26 cellular contexts compared by ENCODE assay signal in the genomic region with DNA sequence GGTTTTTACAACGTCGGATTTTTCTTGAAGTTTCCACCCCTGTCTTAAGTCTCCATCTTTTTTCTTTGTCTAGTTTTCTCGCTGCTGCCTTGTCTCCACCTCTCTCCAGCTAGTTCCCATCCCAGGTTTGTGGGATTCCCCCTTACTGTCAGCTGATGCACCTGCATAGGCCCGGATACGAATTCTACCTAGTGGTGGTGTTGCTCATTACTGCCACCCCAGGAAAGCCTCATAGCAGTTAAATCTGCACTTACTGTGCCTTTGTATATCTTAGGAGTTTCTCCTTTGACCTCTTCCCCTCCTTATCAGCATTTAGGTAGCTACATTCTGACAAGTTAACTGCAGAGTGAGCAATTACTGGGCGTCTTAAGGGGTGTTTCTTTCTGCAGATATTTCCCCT.
"Had no signal": no experiment of that assay in that cellular context is flagged by ENCODE, and none has a peak within 500 bp of the region (broad histone marks: within the 10 kb centered on the region; RNA-seq: fewer than 3 reads in every experiment).

No MANE protein-coding gene starts in this region.

- H3K27ac ChIP-seq: Peyer's patch, RWPE1, SJCRH30, VCaP had no signal

- DNase-seq: activated CD4-positive, alpha-beta T cell treated with anti-CD3 and anti-CD28 coated beads for 36 hours; activated CD8-positive, alpha-beta memory T cell treated with anti-CD3 and anti-CD28 coated beads, Interleukin-2, amount 50 U/mL, for 4 hours; activated CD8-positive, alpha-beta T cell treated with anti-CD3 and anti-CD28 coated beads for 36 hours; activated T-cell treated with anti-CD3 and anti-CD28 coated beads, Interleukin-2, amount 50 U/mL, for 72 hours; aorta; central memory CD4-positive, alpha-beta T cell; MV-4-11; NCI-H1092 treated with DMSO at 0.1 percent for 48 hours; NCI-H1417 treated with DMSO at 0.1 percent for 48 hours; NCI-H1694; NCI-H2029; NCI-H2107; NCI-H2171 treated with DMSO at 0.1 percent for 48 hours; NCI-H226; NCI-H526; NCI-H774; Peyer's patch; Right ventricle myocardium superior; SJCRH30; SK-N-SH; T-helper 1 cell had no signal

- H3K27ac Mint-ChIP-seq: activated CD4-positive, alpha-beta T cell treated with anti-CD3 and anti-CD28 coated beads for 36 hours; activated CD8-positive, alpha-beta T cell treated with anti-CD3 and anti-CD28 coated beads for 36 hours; activated naive CD4-positive, alpha-beta T cell treated with anti-CD3 and anti-CD28 coated beads, Interleukin-2, amount 50 U/mL, for 24 hours; activated T-cell treated with anti-CD3 and anti-CD28 coated beads, Interleukin-2, amount 50 U/mL, for 72 hours; activated T-helper 2 cell treated with anti-CD3 and anti-CD28 coated beads, Interferon-gamma antibody, Interleukin-2, Interleukin-4, amounts not matched to agents 10 μg/mL and 5 μg/mL and 100 μg/mL, durations not matched to agents 14 hours and 24 hours and 36 hours had no signal

- H3K36me3 ChIP-seq: Peyer's patch, SJCRH30 had no signal

- H3K9me3 ChIP-seq: Peyer's patch, SJCRH30, SK-N-SH had no signal

- H3K4me3 Mint-ChIP-seq: activated CD4-positive, alpha-beta T cell treated with anti-CD3 and anti-CD28 coated beads for 36 hours; activated CD8-positive, alpha-beta T cell treated with anti-CD3 and anti-CD28 coated beads for 36 hours; activated naive CD4-positive, alpha-beta T cell treated with anti-CD3 and anti-CD28 coated beads, Interleukin-2, amount 50 U/mL, for 24 hours; activated T-cell treated with anti-CD3 and anti-CD28 coated beads, Interleukin-2, amount 50 U/mL, for 72 hours had no signal

- H3K36me3 Mint-ChIP-seq: activated naive CD4-positive, alpha-beta T cell treated with anti-CD3 and anti-CD28 coated beads, Interleukin-2, amount 50 U/mL, for 24 hours had no signal

- H3K27me3 ChIP-seq: Peyer's patch, SJCRH30 had no signal

- H3K4me1 Mint-ChIP-seq: activated CD4-positive, alpha-beta T cell treated with anti-CD3 and anti-CD28 coated beads for 36 hours; activated naive CD4-positive, alpha-beta T cell treated with anti-CD3 and anti-CD28 coated beads, Interleukin-2, amount 50 U/mL, for 24 hours had no signal

- FAIRE-seq: bronchial epithelial cell had no signal

- H3K9ac ChIP-seq: SK-N-SH had no signal

- H3K4me2 ChIP-seq: SK-N-SH had no signal

- H3K4me3 ChIP-seq: Peyer's patch, SJCRH30 had no signal

- ATAC-seq: activated CD4-positive, alpha-beta T cell treated with anti-CD3 and anti-CD28 coated beads for 36 hours; activated CD8-positive, alpha-beta T cell treated with anti-CD3 and anti-CD28 coated beads for 36 hours; activated T-cell treated with anti-CD3 and anti-CD28 coated beads, Interleukin-2, amount 50 U/mL, for 72 hours had no signal

- H3K9me3 Mint-ChIP-seq: activated naive CD4-positive, alpha-beta T cell treated with anti-CD3 and anti-CD28 coated beads, Interleukin-2, amount 50 U/mL, for 24 hours had no signal

- H3K27me3 Mint-ChIP-seq: activated CD4-positive, alpha-beta T cell treated with anti-CD3 and anti-CD28 coated beads for 36 hours; activated CD8-positive, alpha-beta T cell treated with anti-CD3 and anti-CD28 coated beads for 36 hours; activated naive CD4-positive, alpha-beta T cell treated with anti-CD3 and anti-CD28 coated beads, Interleukin-2, amount 50 U/mL, for 24 hours had no signal

- H3K4me1 ChIP-seq: Peyer's patch, SJCRH30 had no signal
